ENCODE assay signal across 16 cellular contexts in the genomic region with DNA sequence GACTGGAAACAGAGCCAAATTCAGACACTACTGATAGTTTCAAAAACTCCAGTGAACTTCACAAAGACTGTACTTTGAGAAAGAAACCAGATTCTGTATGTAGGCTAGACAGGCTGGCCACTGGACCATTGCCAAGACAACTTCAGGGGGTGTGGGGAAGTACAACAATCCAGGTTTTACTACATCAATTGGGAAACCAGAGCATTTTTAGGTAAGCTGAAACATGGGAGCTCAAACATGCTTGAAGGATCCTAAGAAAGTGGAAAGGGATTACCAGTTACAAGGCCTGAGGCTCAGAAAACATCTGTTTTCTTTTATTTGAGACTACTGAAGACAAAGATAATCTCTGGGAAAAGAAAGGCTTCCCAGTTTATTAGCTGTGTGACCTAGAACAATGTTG. TPM values are rescaled to one million over a fixed set of nuclear protein-coding genes. Genes with fewer than 3 reads are reported as not detected.
A peak's percentile ranks its signal among the peaks of the same experiment; 100 is the strongest.
DNase-seq lines count a peak whose midpoint lies in the region; ATAC-seq, FAIRE-seq and TF ChIP-seq lines count a peak whose summit lies in the region.
"Had no signal": no experiment of that assay in that cellular context is flagged by ENCODE, and none has a peak within 500 bp of the region (broad histone marks: within the 10 kb centered on the region; RNA-seq: fewer than 3 reads in every experiment).

No MANE protein-coding gene starts in this region.

- peaks cover 14% of the 10 kb centered on the region for H3K4me1 Mint-ChIP-seq in nephron

- DNase-seq in HAP-1 (ENCODE audit: low spot score in 2 of 2) = peak; percentile 73 to 82
- DNase-seq in SJCRH30 = peak; percentile 10 to 35
- peak; percentile 18 for DNase-seq in epidermal melanocyte (ENCODE audit: insufficient read length, low spot score)
- DNase-seq in GM10248 (ENCODE audit: extremely low spot score) = no peak
- DNase-seq in kidney = no peak
- no peak for DNase-seq in cerebellum (ENCODE audit: low spot score)
- DNase-seq: activated CD4-positive, alpha-beta memory T cell treated with anti-CD3 and anti-CD28 coated beads for 36 hours; CD4-positive, CD25-positive, alpha-beta regulatory T cell; endodermal cell; KG1; NCI-H1417 treated with DMSO at 0.1 percent for 48 hours; NCI-H526; stimulated activated naive CD8-positive, alpha-beta T cell treated with anti-CD3 and anti-CD28 coated beads, Interleukin-15, Interleukin-2, amounts not matched to agents 100 U/mL and 50 U/mL, for 24 hours had no signal

- no peak overlapping the region for H3K27ac ChIP-seq in SJCRH30
- H3K27ac ChIP-seq in kidney (ENCODE audit: low read depth in 2 of 2, low read length in 2 of 2) = no peak overlapping the region

- CTCF ChIA-PET in GM10248 (lab: Yijun Ruan, JAX) = interaction anchor here (1.1 to 1.4 kb wide), 2 partner anchors 20 to 269 kb away, joined by 3 to 4 read pairs; no protein-coding TSS in a partner anchor

- intact Hi-C loops in kidney (cut with DNase I) = no loop called here

- H3K4me1 ChIP-seq in HAP-1 (peaks cover 11% of the 10 kb centered on the region), SJCRH30 (peaks cover 5% of the 10 kb centered on the region), kidney (ENCODE audit: control insufficient read depth in 1 of 2, insufficient read depth in 1 of 2, low read depth in 1 of 2, low read length in 2 of 2) (no peaks in the 10 kb centered on the region)

- no peaks in the 10 kb centered on the region for H3K9me3 Mint-ChIP-seq in nephron
- H3K9me3 Mint-ChIP-seq: activated CD4-positive, alpha-beta memory T cell treated with anti-CD3 and anti-CD28 coated beads for 36 hours; CD4-positive, CD25-positive, alpha-beta regulatory T cell; endodermal cell had no signal

- H3K36me3 ChIP-seq in HAP-1 (replicated peaks) (no peaks in the 10 kb centered on the region), SJCRH30 (no peaks in the 10 kb centered on the region), kidney (ENCODE audit: control insufficient read depth in 1 of 2, insufficient read depth in 2 of 2, low read length in 2 of 2) (no peaks in the 10 kb centered on the region)

- H3K9ac ChIP-seq in kidney (ENCODE audit: low read length in 2 of 2) = no peak overlapping the region

- in situ Hi-C loops in HAP-1 (cut with MboI; ENCODE audit: low sequenced_read_pairs) = no loop called here

- H3K9me3 ChIP-seq in HAP-1 (no peaks in the 10 kb centered on the region), SJCRH30 (replicated peaks) (no peaks in the 10 kb centered on the region), kidney (ENCODE audit: control insufficient read depth in 1 of 2, low read length in 2 of 2) (no peaks in the 10 kb centered on the region)

- H3K27me3 ChIP-seq in HAP-1 (ENCODE audit: low read depth) (no peaks in the 10 kb centered on the region; the same call in 1 of the 2 replicates), SJCRH30 (no peaks in the 10 kb centered on the region)

- TF ChIP-seq CTCF in nephron (IDR thresholded peaks at IDR 0.05; ENCODE audit: unreplicated experiment in 3 of 3) (no peak), GM10248 (IDR thresholded peaks at IDR 0.05; ENCODE audit: control extremely low read depth, extremely low read depth, low read depth, missing control alignments) (no peak), kidney (IDR thresholded peaks at IDR 0.05; ENCODE audit: borderline replicate concordance, extremely low read depth, insufficient read depth) (no peak)

- FAIRE-seq in kidney (lab: Jason Lieb, UNC) = no peak

- POLR2A ChIA-PET in GM10248 (lab: Yijun Ruan, JAX) = no interaction called here

- no peak overlapping the region for H3K4me3 ChIP-seq in HAP-1
- H3K4me3 ChIP-seq in SJCRH30 = no peak overlapping the region
- H3K4me3 ChIP-seq in kidney (ENCODE audit: low read length in 2 of 2) = no peak overlapping the region

- peak overlapping the region in 2 of 3 experiments; percentile 6 to 22 for H3K27ac Mint-ChIP-seq in nephron
- H3K27ac Mint-ChIP-seq: activated CD4-positive, alpha-beta memory T cell treated with anti-CD3 and anti-CD28 coated beads for 36 hours; CD4-positive, CD25-positive, alpha-beta regulatory T cell; endodermal cell had no signal

- no peaks in the 10 kb centered on the region for H3K27me3 Mint-ChIP-seq in nephron (ENCODE audit: low read depth)
- H3K27me3 Mint-ChIP-seq: CD4-positive, CD25-positive, alpha-beta regulatory T cell had no signal

- H3K36me3 Mint-ChIP-seq in nephron (ENCODE audit: low read depth) = no peaks in the 10 kb centered on the region
- H3K36me3 Mint-ChIP-seq: activated CD4-positive, alpha-beta memory T cell treated with anti-CD3 and anti-CD28 coated beads for 36 hours; brain had no signal

- ATAC-seq in HG03442 (IDR thresholded peaks at IDR 0.05; ENCODE audit: unreplicated experiment) = no peak
- ATAC-seq: stimulated activated naive CD8-positive, alpha-beta T cell treated with anti-CD3 and anti-CD28 coated beads, Interleukin-15, Interleukin-2, amounts not matched to agents 100 U/mL and 50 U/mL, for 24 hours had no signal

- H3K4me3 Mint-ChIP-seq in nephron = no peak overlapping the region
- H3K4me3 Mint-ChIP-seq: activated CD4-positive, alpha-beta memory T cell treated with anti-CD3 and anti-CD28 coated beads for 36 hours; brain; CD4-positive, CD25-positive, alpha-beta regulatory T cell; endodermal cell had no signal

RNA-seq across cellular contexts. Expression of a gene that starts 26.9 kb away (rescaled TPM):
- 15.9 and 17.6 TPM in 2 replicates for total RNA-seq in SJCRH30 (2014; rRNA removed; shearing (Covaris generic))
- total RNA-seq in kidney = 50.0 TPM
- polyA plus RNA-seq in kidney (ENCODE audit: insufficient read depth, low read depth, low replicate concordance) = 13.7 TPM
- total RNA-seq in cerebellum = 108 TPM

Comparison
In these comparisons a context has a peak if more than half of its experiments do, and no peak if none do; other contexts are left out.
1. DNase-seq: peak in HAP-1 (2 of 2), SJCRH30 (2 of 2) and epidermal melanocyte (single experiment); none in GM10248 (single experiment), kidney (single experiment) and cerebellum (single experiment).